Comparison of ENCODE assay signal across 1 cellular context in the genomic region with DNA sequence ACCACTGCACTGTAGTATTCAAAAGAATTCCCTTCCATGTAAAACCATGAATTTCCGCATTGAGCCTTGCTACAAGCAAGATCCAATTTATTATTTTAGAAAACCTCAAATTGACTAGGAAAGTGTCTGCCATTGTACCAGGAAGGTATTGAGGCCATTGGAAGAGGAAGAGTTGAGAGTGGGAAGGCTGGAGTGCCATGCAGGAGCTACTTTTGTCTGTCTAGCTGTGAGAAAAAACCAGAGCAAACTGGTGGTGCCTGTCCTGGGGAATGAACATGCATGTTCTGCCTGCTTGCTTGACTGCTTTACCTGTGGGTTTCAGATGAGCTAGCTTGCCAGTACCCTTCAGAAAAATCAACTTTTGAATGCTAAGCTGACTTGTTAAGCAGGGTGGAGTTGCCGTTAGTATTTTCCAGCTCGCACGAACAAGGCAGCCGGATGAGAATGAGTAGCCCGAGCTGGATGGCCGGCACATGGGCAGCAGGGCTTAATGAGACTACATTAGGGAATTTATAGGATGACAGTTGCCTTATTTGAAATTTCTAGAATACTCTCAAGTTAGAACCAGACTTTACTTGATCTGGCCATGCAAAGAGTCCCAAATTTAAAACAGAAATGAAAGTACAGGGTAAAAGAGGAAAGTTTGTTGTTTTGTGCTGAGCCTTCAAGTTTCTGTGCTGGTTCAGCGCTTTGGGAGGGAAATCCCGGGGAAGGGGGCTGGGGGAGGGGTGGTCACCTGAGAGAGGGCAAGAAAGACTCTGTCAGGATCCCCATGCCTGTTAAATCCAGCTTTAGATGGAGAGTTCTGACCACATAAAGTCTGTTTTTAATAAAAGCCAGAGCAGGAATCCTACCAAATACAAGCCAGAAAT.
TF ChIP-seq lines count a peak whose summit lies in the region.

No MANE protein-coding gene starts in this region.

TF ChIP-seq in GM23338, 12 proteins besides CTCF, POLR2A, EP300 and RAD21 (continued from another document):
- TF ChIP-seq, protein P1, sequence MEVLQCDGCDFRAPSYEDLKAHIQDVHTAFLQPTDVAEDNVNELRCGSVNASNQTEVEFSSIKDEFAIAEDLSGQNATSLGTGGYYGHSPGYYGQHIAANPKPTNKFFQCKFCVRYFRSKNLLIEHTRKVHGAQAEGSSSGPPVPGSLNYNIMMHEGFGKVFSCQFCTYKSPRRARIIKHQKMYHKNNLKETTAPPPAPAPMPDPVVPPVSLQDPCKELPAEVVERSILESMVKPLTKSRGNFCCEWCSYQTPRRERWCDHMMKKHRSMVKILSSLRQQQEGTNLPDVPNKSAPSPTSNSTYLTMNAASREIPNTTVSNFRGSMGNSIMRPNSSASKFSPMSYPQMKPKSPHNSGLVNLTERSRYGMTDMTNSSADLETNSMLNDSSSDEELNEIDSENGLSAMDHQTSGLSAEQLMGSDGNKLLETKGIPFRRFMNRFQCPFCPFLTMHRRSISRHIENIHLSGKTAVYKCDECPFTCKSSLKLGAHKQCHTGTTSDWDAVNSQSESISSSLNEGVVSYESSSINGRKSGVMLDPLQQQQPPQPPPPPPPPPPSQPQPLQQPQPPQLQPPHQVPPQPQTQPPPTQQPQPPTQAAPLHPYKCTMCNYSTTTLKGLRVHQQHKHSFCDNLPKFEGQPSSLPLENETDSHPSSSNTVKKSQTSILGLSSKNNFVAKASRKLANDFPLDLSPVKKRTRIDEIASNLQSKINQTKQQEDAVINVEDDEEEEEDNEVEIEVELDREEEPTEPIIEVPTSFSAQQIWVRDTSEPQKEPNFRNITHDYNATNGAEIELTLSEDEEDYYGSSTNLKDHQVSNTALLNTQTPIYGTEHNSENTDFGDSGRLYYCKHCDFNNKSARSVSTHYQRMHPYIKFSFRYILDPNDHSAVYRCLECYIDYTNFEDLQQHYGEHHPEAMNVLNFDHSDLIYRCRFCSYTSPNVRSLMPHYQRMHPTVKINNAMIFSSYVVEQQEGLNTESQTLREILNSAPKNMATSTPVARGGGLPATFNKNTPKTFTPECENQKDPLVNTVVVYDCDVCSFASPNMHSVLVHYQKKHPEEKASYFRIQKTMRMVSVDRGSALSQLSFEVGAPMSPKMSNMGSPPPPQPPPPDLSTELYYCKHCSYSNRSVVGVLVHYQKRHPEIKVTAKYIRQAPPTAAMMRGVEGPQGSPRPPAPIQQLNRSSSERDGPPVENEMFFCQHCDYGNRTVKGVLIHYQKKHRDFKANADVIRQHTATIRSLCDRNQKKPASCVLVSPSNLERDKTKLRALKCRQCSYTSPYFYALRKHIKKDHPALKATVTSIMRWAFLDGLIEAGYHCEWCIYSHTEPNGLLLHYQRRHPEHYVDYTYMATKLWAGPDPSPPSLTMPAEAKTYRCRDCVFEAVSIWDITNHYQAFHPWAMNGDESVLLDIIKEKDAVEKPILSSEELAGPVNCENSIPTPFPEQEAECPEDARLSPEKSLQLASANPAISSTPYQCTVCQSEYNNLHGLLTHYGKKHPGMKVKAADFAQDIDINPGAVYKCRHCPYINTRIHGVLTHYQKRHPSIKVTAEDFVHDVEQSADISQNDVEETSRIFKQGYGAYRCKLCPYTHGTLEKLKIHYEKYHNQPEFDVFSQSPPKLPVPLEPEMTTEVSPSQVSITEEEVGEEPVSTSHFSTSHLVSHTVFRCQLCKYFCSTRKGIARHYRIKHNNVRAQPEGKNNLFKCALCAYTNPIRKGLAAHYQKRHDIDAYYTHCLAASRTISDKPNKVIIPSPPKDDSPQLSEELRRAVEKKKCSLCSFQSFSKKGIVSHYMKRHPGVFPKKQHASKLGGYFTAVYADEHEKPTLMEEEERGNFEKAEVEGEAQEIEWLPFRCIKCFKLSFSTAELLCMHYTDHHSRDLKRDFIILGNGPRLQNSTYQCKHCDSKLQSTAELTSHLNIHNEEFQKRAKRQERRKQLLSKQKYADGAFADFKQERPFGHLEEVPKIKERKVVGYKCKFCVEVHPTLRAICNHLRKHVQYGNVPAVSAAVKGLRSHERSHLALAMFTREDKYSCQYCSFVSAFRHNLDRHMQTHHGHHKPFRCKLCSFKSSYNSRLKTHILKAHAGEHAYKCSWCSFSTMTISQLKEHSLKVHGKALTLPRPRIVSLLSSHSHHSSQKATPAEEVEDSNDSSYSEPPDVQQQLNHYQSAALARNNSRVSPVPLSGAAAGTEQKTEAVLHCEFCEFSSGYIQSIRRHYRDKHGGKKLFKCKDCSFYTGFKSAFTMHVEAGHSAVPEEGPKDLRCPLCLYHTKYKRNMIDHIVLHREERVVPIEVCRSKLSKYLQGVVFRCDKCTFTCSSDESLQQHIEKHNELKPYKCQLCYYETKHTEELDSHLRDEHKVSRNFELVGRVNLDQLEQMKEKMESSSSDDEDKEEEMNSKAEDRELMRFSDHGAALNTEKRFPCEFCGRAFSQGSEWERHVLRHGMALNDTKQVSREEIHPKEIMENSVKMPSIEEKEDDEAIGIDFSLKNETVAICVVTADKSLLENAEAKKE (CRISPR knock-in tag; IDR thresholded peaks at IDR 0.05), result no peak
- TF ChIP-seq EZH2 (IDR thresholded peaks at IDR 0.05; ENCODE audit: low read depth, unreplicated experiment) (no peak), ZNF331 (CRISPR knock-in tag; IDR thresholded peaks at IDR 0.05; ENCODE audit: low read depth) (no peak)
- TF ChIP-seq, protein P2, sequence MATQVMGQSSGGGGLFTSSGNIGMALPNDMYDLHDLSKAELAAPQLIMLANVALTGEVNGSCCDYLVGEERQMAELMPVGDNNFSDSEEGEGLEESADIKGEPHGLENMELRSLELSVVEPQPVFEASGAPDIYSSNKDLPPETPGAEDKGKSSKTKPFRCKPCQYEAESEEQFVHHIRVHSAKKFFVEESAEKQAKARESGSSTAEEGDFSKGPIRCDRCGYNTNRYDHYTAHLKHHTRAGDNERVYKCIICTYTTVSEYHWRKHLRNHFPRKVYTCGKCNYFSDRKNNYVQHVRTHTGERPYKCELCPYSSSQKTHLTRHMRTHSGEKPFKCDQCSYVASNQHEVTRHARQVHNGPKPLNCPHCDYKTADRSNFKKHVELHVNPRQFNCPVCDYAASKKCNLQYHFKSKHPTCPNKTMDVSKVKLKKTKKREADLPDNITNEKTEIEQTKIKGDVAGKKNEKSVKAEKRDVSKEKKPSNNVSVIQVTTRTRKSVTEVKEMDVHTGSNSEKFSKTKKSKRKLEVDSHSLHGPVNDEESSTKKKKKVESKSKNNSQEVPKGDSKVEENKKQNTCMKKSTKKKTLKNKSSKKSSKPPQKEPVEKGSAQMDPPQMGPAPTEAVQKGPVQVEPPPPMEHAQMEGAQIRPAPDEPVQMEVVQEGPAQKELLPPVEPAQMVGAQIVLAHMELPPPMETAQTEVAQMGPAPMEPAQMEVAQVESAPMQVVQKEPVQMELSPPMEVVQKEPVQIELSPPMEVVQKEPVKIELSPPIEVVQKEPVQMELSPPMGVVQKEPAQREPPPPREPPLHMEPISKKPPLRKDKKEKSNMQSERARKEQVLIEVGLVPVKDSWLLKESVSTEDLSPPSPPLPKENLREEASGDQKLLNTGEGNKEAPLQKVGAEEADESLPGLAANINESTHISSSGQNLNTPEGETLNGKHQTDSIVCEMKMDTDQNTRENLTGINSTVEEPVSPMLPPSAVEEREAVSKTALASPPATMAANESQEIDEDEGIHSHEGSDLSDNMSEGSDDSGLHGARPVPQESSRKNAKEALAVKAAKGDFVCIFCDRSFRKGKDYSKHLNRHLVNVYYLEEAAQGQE (IDR thresholded peaks at IDR 0.05; ENCODE audit: unreplicated experiment), result no peak
